In the genomic region with DNA sequence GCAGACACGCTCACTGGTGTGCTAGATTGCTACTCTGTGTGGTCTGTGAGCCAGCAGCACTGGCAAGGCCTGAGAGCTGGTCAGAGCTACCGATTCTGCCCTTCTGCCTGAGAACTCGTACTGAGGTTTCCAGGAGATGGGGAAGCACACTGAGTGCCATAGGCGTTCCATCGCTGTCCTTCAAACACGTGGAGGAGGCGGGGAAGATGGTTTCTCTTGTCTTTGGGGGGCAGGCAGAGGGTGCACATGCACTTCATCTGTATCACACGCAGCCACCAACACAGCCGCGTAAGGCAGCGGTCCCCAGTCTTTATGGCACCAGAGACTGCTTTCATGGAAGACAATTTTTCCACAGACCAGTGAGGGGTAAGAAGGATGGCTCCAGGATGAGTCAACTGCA, we compare ENCODE assay signal across 8 cellular contexts.
"Had no signal": no experiment of that assay in that cellular context is flagged by ENCODE, and none has a peak within 500 bp of the region (broad histone marks: within the 10 kb centered on the region; RNA-seq: fewer than 3 reads in every experiment).

No MANE protein-coding gene starts in this region.

- H3K27ac ChIP-seq: HL-60 had no signal

- H2AFZ ChIP-seq: GM23338 had no signal

- H3K27me3 Mint-ChIP-seq: IgD-negative memory B cell had no signal

- H3K4me2 ChIP-seq: GM23338 had no signal

- ATAC-seq: GM23338, HCT116, HepG2 had no signal

- H3K4me3 ChIP-seq: GM23338, HAP-1 had no signal

- DNase-seq: HFFc6, KBM-7 had no signal

- H3K27ac Mint-ChIP-seq: GM23338, HFFc6, IgD-negative memory B cell had no signal

- H3K9me3 ChIP-seq: HAP-1 had no signal

- H3K9me3 Mint-ChIP-seq: GM23338, HFFc6, IgD-negative memory B cell had no signal

- H3K4me1 ChIP-seq: HAP-1 had no signal

- H3K4me1 Mint-ChIP-seq: GM23338 had no signal

- H3K36me3 ChIP-seq: HAP-1 had no signal

- H3K4me3 Mint-ChIP-seq: GM23338, HFFc6, IgD-negative memory B cell had no signal
